ENCODE assay signal across 38 cellular contexts in genomic region chr20:14807224-14807623, GRCh38.
"Had no signal": no experiment of that assay in that cellular context is flagged by ENCODE, and none has a peak within 500 bp of the region (broad histone marks: within the 10 kb centered on the region; RNA-seq: fewer than 3 reads in every experiment).

No MANE protein-coding gene starts in this region.

- H3K36me3 Mint-ChIP-seq: activated CD4-positive, alpha-beta memory T cell treated with anti-CD3 and anti-CD28 coated beads for 36 hours; activated CD8-positive, alpha-beta memory T cell treated with anti-CD3 and anti-CD28 coated beads, Interleukin-2, amount 10 ng/mL, durations not matched to agents 7 days and 5 days; activated naive CD4-positive, alpha-beta T cell treated with anti-CD3 and anti-CD28 coated beads, Interleukin-2, amount 10 ng/mL, durations not matched to agents 7 days and 5 days; activated naive CD4-positive, alpha-beta T cell treated with anti-CD3 and anti-CD28 coated beads, Interleukin-2, amount 50 U/mL, for 24 hours; activated naive CD8-positive, alpha-beta T cell; activated naive CD8-positive, alpha-beta T cell treated with anti-CD3 and anti-CD28 coated beads, Interleukin-2, amount 10 ng/mL, durations not matched to agents 7 days and 5 days had no signal

- H3K27ac Mint-ChIP-seq: activated B cell treated with CpG ODN at 0.5 μM for 24 hours; activated CD4-positive, alpha-beta memory T cell treated with anti-CD3 and anti-CD28 coated beads for 36 hours; activated CD4-positive, alpha-beta T cell treated with anti-CD3 and anti-CD28 coated beads, Interleukin-2, amount 10 ng/mL, durations not matched to agents 24 days and 14 days; activated CD8-positive, alpha-beta memory T cell treated with anti-CD3 and anti-CD28 coated beads, Interleukin-2, amount 10 ng/mL, durations not matched to agents 7 days and 5 days; activated CD8-positive, alpha-beta T cell treated with anti-CD3 and anti-CD28 coated beads, Interleukin-2, amount 10 ng/mL, durations not matched to agents 7 days and 5 days; activated naive CD4-positive, alpha-beta T cell treated with anti-CD3 and anti-CD28 coated beads, Interleukin-2, amount 10 ng/mL, durations not matched to agents 7 days and 5 days; activated naive CD4-positive, alpha-beta T cell treated with anti-CD3 and anti-CD28 coated beads, Interleukin-2, amount 50 U/mL, for 24 hours; activated naive CD8-positive, alpha-beta T cell; activated naive CD8-positive, alpha-beta T cell treated with anti-CD3 and anti-CD28 coated beads, Interleukin-2, amount 10 ng/mL, durations not matched to agents 7 days and 5 days; activated naive CD8-positive, alpha-beta T cell treated with anti-CD3 and anti-CD28 coated beads, Interleukin-2, amount 50 U/mL, for 24 hours; activated T-cell treated with anti-CD3 and anti-CD28 coated beads, Interleukin-2, amount 50 U/mL, for 24 hours; activated T-helper 2 cell treated with anti-CD3 and anti-CD28 coated beads, Interferon-gamma antibody, Interleukin-2, Interleukin-4, amounts not matched to agents 10 μg/mL and 5 μg/mL and 100 μg/mL, durations not matched to agents 14 hours and 24 hours and 36 hours; brain; T-helper 1 cell treated with Interleukin-12 subunit alpha and Interleukin-12 subunit beta and Interleukin-4 antibody, amounts not matched to agents 30 μg/mL and 1 μg/mL, for 36 hours; T-helper 2 cell treated with Interferon-gamma antibody and Interleukin-4, amounts not matched to agents 5 μg/mL and 100 μg/mL, for 36 hours had no signal

- H3K27ac ChIP-seq: ascending aorta, cardiac muscle cell, VCaP had no signal

- FAIRE-seq: bronchial epithelial cell, TTC549 had no signal

- H3K4me3 ChIP-seq: ascending aorta, cardiac muscle cell had no signal

- H3K9me3 ChIP-seq: ascending aorta had no signal

- H3K36me3 ChIP-seq: ascending aorta, cardiac muscle cell had no signal

- H3K27me3 Mint-ChIP-seq: activated CD4-positive, alpha-beta memory T cell treated with anti-CD3 and anti-CD28 coated beads for 36 hours; activated CD4-positive, alpha-beta T cell treated with anti-CD3 and anti-CD28 coated beads, Interleukin-2, amount 10 ng/mL, durations not matched to agents 24 days and 14 days; activated CD8-positive, alpha-beta memory T cell treated with anti-CD3 and anti-CD28 coated beads, Interleukin-2, amount 10 ng/mL, durations not matched to agents 7 days and 5 days; activated naive CD4-positive, alpha-beta T cell treated with anti-CD3 and anti-CD28 coated beads, Interleukin-2, amount 10 ng/mL, durations not matched to agents 7 days and 5 days; activated naive CD4-positive, alpha-beta T cell treated with anti-CD3 and anti-CD28 coated beads, Interleukin-2, amount 50 U/mL, for 24 hours; activated naive CD8-positive, alpha-beta T cell; activated naive CD8-positive, alpha-beta T cell treated with anti-CD3 and anti-CD28 coated beads, Interleukin-2, amount 10 ng/mL, durations not matched to agents 7 days and 5 days; activated naive CD8-positive, alpha-beta T cell treated with anti-CD3 and anti-CD28 coated beads, Interleukin-2, amount 50 U/mL, for 24 hours; activated T-cell treated with anti-CD3 and anti-CD28 coated beads, Interleukin-2, amount 50 U/mL, for 24 hours; central memory CD8-positive, alpha-beta T cell had no signal

- H3K4me3 Mint-ChIP-seq: activated B cell treated with CpG ODN at 0.5 μM for 24 hours; activated CD4-positive, alpha-beta memory T cell treated with anti-CD3 and anti-CD28 coated beads for 36 hours; activated CD4-positive, alpha-beta T cell treated with anti-CD3 and anti-CD28 coated beads, Interleukin-2, amount 10 ng/mL, durations not matched to agents 24 days and 14 days; activated CD8-positive, alpha-beta memory T cell treated with anti-CD3 and anti-CD28 coated beads, Interleukin-2, amount 10 ng/mL, durations not matched to agents 7 days and 5 days; activated CD8-positive, alpha-beta T cell treated with anti-CD3 and anti-CD28 coated beads, Interleukin-2, amount 10 ng/mL, durations not matched to agents 7 days and 5 days; activated naive CD4-positive, alpha-beta T cell treated with anti-CD3 and anti-CD28 coated beads, Interleukin-2, amount 10 ng/mL, durations not matched to agents 7 days and 5 days; activated naive CD4-positive, alpha-beta T cell treated with anti-CD3 and anti-CD28 coated beads, Interleukin-2, amount 50 U/mL, for 24 hours; activated naive CD8-positive, alpha-beta T cell; activated naive CD8-positive, alpha-beta T cell treated with anti-CD3 and anti-CD28 coated beads, Interleukin-2, amount 10 ng/mL, durations not matched to agents 7 days and 5 days; activated naive CD8-positive, alpha-beta T cell treated with anti-CD3 and anti-CD28 coated beads, Interleukin-2, amount 50 U/mL, for 24 hours; activated T-cell treated with anti-CD3 and anti-CD28 coated beads, Interleukin-2, amount 50 U/mL, for 24 hours; brain; central memory CD8-positive, alpha-beta T cell; T-helper 1 cell treated with Interleukin-12 subunit alpha and Interleukin-12 subunit beta and Interleukin-4 antibody, amounts not matched to agents 30 μg/mL and 1 μg/mL, for 36 hours; T-helper 2 cell treated with Interferon-gamma antibody and Interleukin-4, amounts not matched to agents 5 μg/mL and 100 μg/mL, for 36 hours had no signal

- DNase-seq: activated B cell treated with CpG ODN at 0.5 μM for 24 hours; activated CD4-positive, alpha-beta memory T cell treated with anti-CD3 and anti-CD28 coated beads for 36 hours; activated CD4-positive, alpha-beta T cell treated with anti-CD3 and anti-CD28 coated beads for 4 hours; activated CD4-positive, alpha-beta T cell treated with anti-CD3 and anti-CD28 coated beads, Interleukin-2, amount 10 ng/mL, durations not matched to agents 24 days and 14 days; activated CD4-positive, alpha-beta T cell treated with anti-CD3 and anti-CD28 coated beads, Interleukin-2, amount 50 U/mL, for 1 hour; activated CD4-positive, alpha-beta T cell treated with anti-CD3 and anti-CD28 coated beads, Interleukin-2, amount 50 U/mL, for 4 hours; activated CD4-positive, CD25-positive, alpha-beta regulatory T cell treated with anti-CD3 and anti-CD28 coated beads, Interleukin-2, amount 50 U/mL, for 72 hours; activated CD8-positive, alpha-beta memory T cell treated with anti-CD3 and anti-CD28 coated beads for 24 hours; activated CD8-positive, alpha-beta memory T cell treated with anti-CD3 and anti-CD28 coated beads, Interleukin-2, amount 10 ng/mL, durations not matched to agents 7 days and 5 days; activated CD8-positive, alpha-beta memory T cell treated with anti-CD3 and anti-CD28 coated beads, Interleukin-2, amount 50 U/mL, for 48 hours; activated CD8-positive, alpha-beta T cell treated with anti-CD3 and anti-CD28 coated beads, Interleukin-2, amount 10 ng/mL, durations not matched to agents 7 days and 5 days; activated effector memory CD4-positive, alpha-beta T cell treated with Interleukin-2 at 50 U/mL for 16 hours; activated gamma-delta T cell; activated naive CD4-positive, alpha-beta T cell treated with anti-CD3 and anti-CD28 coated beads, Interleukin-2, amount 10 ng/mL, durations not matched to agents 7 days and 5 days; activated naive CD4-positive, alpha-beta T cell treated with Interleukin-2 at 50 U/mL for 16 hours; activated naive CD8-positive, alpha-beta T cell treated with anti-CD3 and anti-CD28 coated beads, Interleukin-2, amount 10 ng/mL, durations not matched to agents 7 days and 5 days; activated naive CD8-positive, alpha-beta T cell treated with anti-CD3 and anti-CD28 coated beads, Interleukin-2, amount 50 U/mL, for 24 hours; activated T-cell treated with anti-CD3 and anti-CD28 coated beads, Interleukin-2, amount 50 U/mL, for 24 hours; activated T-cell treated with anti-CD3 and anti-CD28 coated beads, Interleukin-2, amount 50 U/mL, for 48 hours; amygdala; anterior cingulate cortex; caudate nucleus; cerebellar nuclear complex; T-helper 1 cell; T-helper 2 cell; T-helper 9 cell had no signal

- H3K4me1 ChIP-seq: ascending aorta had no signal

- ATAC-seq: activated CD8-positive, alpha-beta memory T cell treated with anti-CD3 and anti-CD28 coated beads, Interleukin-2, amount 10 ng/mL, durations not matched to agents 7 days and 5 days; activated CD8-positive, alpha-beta T cell treated with anti-CD3 and anti-CD28 coated beads, Interleukin-2, amount 10 ng/mL, durations not matched to agents 7 days and 5 days; activated naive CD8-positive, alpha-beta T cell treated with anti-CD3 and anti-CD28 coated beads, Interleukin-2, amount 50 U/mL, for 24 hours had no signal

- H3K27me3 ChIP-seq: ascending aorta, cardiac muscle cell had no signal

- H3K4me1 Mint-ChIP-seq: activated B cell treated with CpG ODN at 0.5 μM for 24 hours; activated CD4-positive, alpha-beta T cell treated with anti-CD3 and anti-CD28 coated beads, Interleukin-2, amount 10 ng/mL, durations not matched to agents 24 days and 14 days; activated CD8-positive, alpha-beta memory T cell treated with anti-CD3 and anti-CD28 coated beads, Interleukin-2, amount 10 ng/mL, durations not matched to agents 7 days and 5 days; activated naive CD4-positive, alpha-beta T cell treated with anti-CD3 and anti-CD28 coated beads, Interleukin-2, amount 10 ng/mL, durations not matched to agents 7 days and 5 days; activated naive CD4-positive, alpha-beta T cell treated with anti-CD3 and anti-CD28 coated beads, Interleukin-2, amount 50 U/mL, for 24 hours; activated naive CD8-positive, alpha-beta T cell treated with anti-CD3 and anti-CD28 coated beads, Interleukin-2, amount 10 ng/mL, durations not matched to agents 7 days and 5 days; activated naive CD8-positive, alpha-beta T cell treated with anti-CD3 and anti-CD28 coated beads, Interleukin-2, amount 50 U/mL, for 24 hours; central memory CD8-positive, alpha-beta T cell had no signal
